ENCODE assay signal across 8 cellular contexts in genomic region chr10:3172081-3172445, GRCh38. TPM values are rescaled to one million over a fixed set of nuclear protein-coding genes. Genes with fewer than 3 reads are reported as not detected.
DNase-seq lines count a peak whose midpoint lies in the region; ATAC-seq and TF ChIP-seq lines count a peak whose summit lies in the region.

No MANE protein-coding gene starts in this region.

- H3K9ac ChIP-seq in HUES48 (ENCODE audit: low read depth, low read length) = peak overlapping the region; percentile 24; the same call in 1 of the 2 replicates

- H3K36me3 ChIP-seq in HUES48 (ENCODE audit: control insufficient read depth, insufficient read depth, low read length) = peaks cover 18% of the 10 kb centered on the region
- H3K36me3 ChIP-seq in heart left ventricle = peaks cover 0 to 36% (median 31%) of the 10 kb centered on the region in 9 donors

- DNase-seq in Caki2 (ENCODE audit: low read depth) (peak; percentile 82), heart left ventricle (no peak), pulmonary artery endothelial cell (ENCODE audit: low read depth, low spot score) (peak; percentile 20), islet precursor cell (no peak), NCI-H2196 treated with DMSO at 0.1 percent for 48 hours (lab: John Stamatoyannopoulos, UW; ENCODE audit: unreplicated experiment) (no peak)
- peak; percentile 55 for DNase-seq in activated naive CD4-positive, alpha-beta T cell treated with anti-CD3 and anti-CD28 coated beads, Interleukin-2, amount 50 U/mL, for 16 hours

- in situ Hi-C loops in Caki2 (cut with HindIII; ENCODE audit: low pct_unique_long_range_greater_than_20kb, low sequenced_read_pairs) = no loop called here

- ATAC-seq in heart left ventricle (peak in 1 of 4 donors; percentile 12), GM18858 (IDR thresholded peaks at IDR 0.05; ENCODE audit: unreplicated experiment) (no peak)

- no peaks in the 10 kb centered on the region for H3K27me3 ChIP-seq in HUES48 (ENCODE audit: control insufficient read depth, insufficient read depth, low read length)
- H3K27me3 ChIP-seq in heart left ventricle = no peaks in the 10 kb centered on the region

- peak overlapping the region; percentile 59 for H3K27ac ChIP-seq in HUES48 (ENCODE audit: low read depth, low read length)
- H3K27ac ChIP-seq in heart left ventricle = peak overlapping the region; percentile 43 to 91 (median 86)

- no peak for TF ChIP-seq CTCF in heart left ventricle (IDR thresholded peaks at IDR 0.05)

- H3K4me1 ChIP-seq in HUES48 (ENCODE audit: control insufficient read depth, insufficient read depth, low read length) (peaks cover 5% of the 10 kb centered on the region), heart left ventricle (peaks cover 0 to 22% (median 9%) of the 10 kb centered on the region in 12 donors)

- 0 to 1% (median 1%) methylated on average over 17 to 21 of the region's 21 CpGs for WGBS in heart left ventricle, 4 donors

- H3K9me3 ChIP-seq in HUES48 (ENCODE audit: control insufficient read depth, insufficient read depth, low read length) (no peaks in the 10 kb centered on the region), heart left ventricle (no peaks in the 10 kb centered on the region)

- intact Hi-C loops in heart left ventricle (cut with DNase I) = loop anchor here in 1 of 10 donors (1.0 kb wide), 1 partner anchor 104 kb away; no protein-coding TSS in a partner anchor

- TF ChIP-seq POLR2A in heart left ventricle (IDR thresholded peaks at IDR 0.05) = no peak

- peak overlapping the region; percentile 88 for H3K4me3 ChIP-seq in HUES48 (ENCODE audit: low read depth, low read length)
- peak overlapping the region; percentile 39 to 98 (median 86) for H3K4me3 ChIP-seq in heart left ventricle

RNA-seq across cellular contexts. Expression of gene PITRM1, which starts 0.5 kb away (rescaled TPM):
- total RNA-seq in Caki2 (2014; rRNA removed; shearing (Covaris generic); ENCODE audit: low replicate concordance) = 115 and 132 TPM in 2 replicates
- total RNA-seq in heart left ventricle (100 to 1,000 TPM in 3 of 9 donors, 10 to 100 TPM in 6; 65.8 to 128 (median 93.0) TPM), pulmonary artery endothelial cell (78.5 and 87.6 TPM in 2 replicates)
- polyA plus RNA-seq in heart left ventricle = 10 to 100 TPM; 68.0 to 73.8 TPM

Comparison
In these comparisons a context has a peak if more than half of its experiments do, and no peak if none do; other contexts are left out.
1. DNase-seq: peak in Caki2 (single experiment), activated naive CD4-positive, alpha-beta T cell treated with anti-CD3 and anti-CD28 coated beads, Interleukin-2, amount 50 U/mL, for 16 hours (single experiment) and pulmonary artery endothelial cell (single experiment); none in heart left ventricle (0 of 5), islet precursor cell (single experiment) and NCI-H2196 treated with DMSO at 0.1 percent for 48 hours (single experiment).